Comparison of ENCODE assay signal across 33 cellular contexts in the genomic region with DNA sequence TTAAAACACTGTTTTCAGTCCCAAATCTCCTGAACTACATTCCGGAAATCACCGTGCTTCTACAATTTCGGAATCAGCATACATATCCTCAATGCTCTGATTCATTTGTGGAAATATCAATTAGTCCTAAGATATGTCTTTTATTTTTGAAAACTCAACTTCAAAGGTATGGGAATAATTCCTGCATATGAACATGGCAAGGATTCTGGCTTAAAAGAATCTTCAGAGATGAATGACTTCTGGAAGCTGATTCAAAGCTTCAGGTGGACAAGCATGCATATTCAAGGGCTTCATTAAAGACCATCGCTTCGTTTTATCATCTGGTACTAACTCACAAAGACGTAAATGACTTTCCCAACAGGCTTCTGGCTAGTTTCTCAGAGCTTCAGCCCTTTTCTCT.
"Had no signal": no experiment of that assay in that cellular context is flagged by ENCODE, and none has a peak within 500 bp of the region (broad histone marks: within the 10 kb centered on the region; RNA-seq: fewer than 3 reads in every experiment).

No MANE protein-coding gene starts in this region.

- DNase-seq: activated B cell treated with CpG ODN at 0.5 μM for 24 hours; activated CD4-positive, alpha-beta memory T cell treated with anti-CD3 and anti-CD28 coated beads for 36 hours; activated CD4-positive, alpha-beta memory T cell treated with anti-CD3 and anti-CD28 coated beads, Interleukin-2, amount 10 ng/mL, durations not matched to agents 7 days and 5 days; activated CD4-positive, alpha-beta T cell treated with anti-CD3 and anti-CD28 coated beads for 1 hour; activated CD4-positive, alpha-beta T cell treated with anti-CD3 and anti-CD28 coated beads for 36 hours; activated CD4-positive, alpha-beta T cell treated with anti-CD3 and anti-CD28 coated beads for 4 hours; activated CD4-positive, alpha-beta T cell treated with anti-CD3 and anti-CD28 coated beads for 48 hours; activated CD4-positive, alpha-beta T cell treated with anti-CD3 and anti-CD28 coated beads, Interleukin-2, amount 10 ng/mL, durations not matched to agents 24 days and 14 days; activated CD4-positive, alpha-beta T cell treated with anti-CD3 and anti-CD28 coated beads, Interleukin-2, amount 10 ng/mL, durations not matched to agents 7 days and 5 days; activated CD4-positive, alpha-beta T cell treated with anti-CD3 and anti-CD28 coated beads, Interleukin-2, amount 50 U/mL, for 1 hour; activated CD4-positive, alpha-beta T cell treated with anti-CD3 and anti-CD28 coated beads, Interleukin-2, amount 50 U/mL, for 4 hours; activated CD4-positive, alpha-beta T cell treated with anti-CD3 and anti-CD28 coated beads, Interleukin-2, amount 50 U/mL, for 48 hours; activated CD4-positive, CD25-positive, alpha-beta regulatory T cell; activated CD4-positive, CD25-positive, alpha-beta regulatory T cell treated with anti-CD3 and anti-CD28 coated beads, Interleukin-2, amount 50 U/mL, for 72 hours; activated CD8-positive, alpha-beta memory T cell treated with anti-CD3 and anti-CD28 coated beads for 24 hours; activated CD8-positive, alpha-beta memory T cell treated with anti-CD3 and anti-CD28 coated beads, Interleukin-2, amount 10 ng/mL, durations not matched to agents 7 days and 5 days; activated CD8-positive, alpha-beta memory T cell treated with anti-CD3 and anti-CD28 coated beads, Interleukin-2, amount 50 U/mL, for 4 hours; activated CD8-positive, alpha-beta memory T cell treated with anti-CD3 and anti-CD28 coated beads, Interleukin-2, amount 50 U/mL, for 48 hours; activated CD8-positive, alpha-beta T cell treated with anti-CD3 and anti-CD28 coated beads for 36 hours; activated CD8-positive, alpha-beta T cell treated with anti-CD3 and anti-CD28 coated beads, Interleukin-2, amount 10 ng/mL, durations not matched to agents 7 days and 5 days; T-cell; T-helper 1 cell; T-helper 17 cell; T-helper 2 cell; T-helper 9 cell; T1000; WERI-Rb-1 had no signal

- H3K27ac ChIP-seq: VCaP, WERI-Rb-1 had no signal

- H3K27me3 Mint-ChIP-seq: activated B cell treated with CpG ODN at 0.5 μM for 24 hours; activated CD4-positive, alpha-beta memory T cell treated with anti-CD3 and anti-CD28 coated beads for 36 hours; activated CD4-positive, alpha-beta memory T cell treated with anti-CD3 and anti-CD28 coated beads, Interleukin-2, amount 10 ng/mL, durations not matched to agents 7 days and 5 days; activated CD4-positive, alpha-beta T cell treated with anti-CD3 and anti-CD28 coated beads for 36 hours; activated CD4-positive, alpha-beta T cell treated with anti-CD3 and anti-CD28 coated beads, Interleukin-2, amount 10 ng/mL, durations not matched to agents 24 days and 14 days; activated CD4-positive, alpha-beta T cell treated with anti-CD3 and anti-CD28 coated beads, Interleukin-2, amount 10 ng/mL, durations not matched to agents 7 days and 5 days; activated CD8-positive, alpha-beta memory T cell treated with anti-CD3 and anti-CD28 coated beads, Interleukin-2, amount 10 ng/mL, durations not matched to agents 7 days and 5 days; T-helper 17 cell had no signal

- H3K36me3 ChIP-seq: WERI-Rb-1 had no signal

- FAIRE-seq: TTC549 had no signal

- H3K9me3 Mint-ChIP-seq: activated CD4-positive, alpha-beta memory T cell treated with anti-CD3 and anti-CD28 coated beads, Interleukin-2, amount 10 ng/mL, durations not matched to agents 7 days and 5 days; activated CD4-positive, alpha-beta T cell treated with anti-CD3 and anti-CD28 coated beads, Interleukin-2, amount 10 ng/mL, durations not matched to agents 24 days and 14 days; activated CD4-positive, alpha-beta T cell treated with anti-CD3 and anti-CD28 coated beads, Interleukin-2, amount 10 ng/mL, durations not matched to agents 7 days and 5 days; T-helper 1 cell treated with Interleukin-12 subunit alpha and Interleukin-12 subunit beta and Interleukin-4 antibody, amounts not matched to agents 30 μg/mL and 1 μg/mL, for 36 hours; T-helper 2 cell treated with Interferon-gamma antibody and Interleukin-4, amounts not matched to agents 5 μg/mL and 100 μg/mL, for 36 hours had no signal

- ATAC-seq: activated CD4-positive, alpha-beta T cell treated with anti-CD3 and anti-CD28 coated beads for 36 hours; activated CD4-positive, CD25-positive, alpha-beta regulatory T cell treated with anti-CD3 and anti-CD28 coated beads, Interleukin-2, amount 50 U/mL, for 24 hours; activated CD8-positive, alpha-beta memory T cell treated with anti-CD3 and anti-CD28 coated beads, Interleukin-2, amount 10 ng/mL, durations not matched to agents 7 days and 5 days; activated CD8-positive, alpha-beta T cell treated with anti-CD3 and anti-CD28 coated beads for 36 hours; activated CD8-positive, alpha-beta T cell treated with anti-CD3 and anti-CD28 coated beads, Interleukin-2, amount 10 ng/mL, durations not matched to agents 7 days and 5 days; T-cell; T-helper 17 cell; WTC11 had no signal

- H3K36me3 Mint-ChIP-seq: activated CD4-positive, alpha-beta memory T cell treated with anti-CD3 and anti-CD28 coated beads for 36 hours; activated CD8-positive, alpha-beta memory T cell treated with anti-CD3 and anti-CD28 coated beads, Interleukin-2, amount 10 ng/mL, durations not matched to agents 7 days and 5 days; T-cell had no signal

- H3K4me1 Mint-ChIP-seq: activated B cell treated with CpG ODN at 0.5 μM for 24 hours; activated CD4-positive, alpha-beta memory T cell treated with anti-CD3 and anti-CD28 coated beads, Interleukin-2, amount 10 ng/mL, durations not matched to agents 7 days and 5 days; activated CD4-positive, alpha-beta T cell treated with anti-CD3 and anti-CD28 coated beads for 36 hours; activated CD4-positive, alpha-beta T cell treated with anti-CD3 and anti-CD28 coated beads, Interleukin-2, amount 10 ng/mL, durations not matched to agents 24 days and 14 days; activated CD4-positive, alpha-beta T cell treated with anti-CD3 and anti-CD28 coated beads, Interleukin-2, amount 10 ng/mL, durations not matched to agents 7 days and 5 days; activated CD8-positive, alpha-beta memory T cell treated with anti-CD3 and anti-CD28 coated beads, Interleukin-2, amount 10 ng/mL, durations not matched to agents 7 days and 5 days; T-cell; T-helper 17 cell; WTC11 had no signal

- H3K27ac Mint-ChIP-seq: activated B cell treated with CpG ODN at 0.5 μM for 24 hours; activated CD4-positive, alpha-beta memory T cell treated with anti-CD3 and anti-CD28 coated beads for 36 hours; activated CD4-positive, alpha-beta memory T cell treated with anti-CD3 and anti-CD28 coated beads, Interleukin-2, amount 10 ng/mL, durations not matched to agents 7 days and 5 days; activated CD4-positive, alpha-beta T cell treated with anti-CD3 and anti-CD28 coated beads for 36 hours; activated CD4-positive, alpha-beta T cell treated with anti-CD3 and anti-CD28 coated beads, Interleukin-2, amount 10 ng/mL, durations not matched to agents 24 days and 14 days; activated CD4-positive, alpha-beta T cell treated with anti-CD3 and anti-CD28 coated beads, Interleukin-2, amount 10 ng/mL, durations not matched to agents 7 days and 5 days; activated CD8-positive, alpha-beta memory T cell treated with anti-CD3 and anti-CD28 coated beads, Interleukin-2, amount 10 ng/mL, durations not matched to agents 7 days and 5 days; activated CD8-positive, alpha-beta T cell treated with anti-CD3 and anti-CD28 coated beads for 36 hours; activated CD8-positive, alpha-beta T cell treated with anti-CD3 and anti-CD28 coated beads, Interleukin-2, amount 10 ng/mL, durations not matched to agents 7 days and 5 days; T-cell; T-helper 1 cell treated with Interleukin-12 subunit alpha and Interleukin-12 subunit beta and Interleukin-4 antibody, amounts not matched to agents 30 μg/mL and 1 μg/mL, for 36 hours; T-helper 17 cell; T-helper 2 cell treated with Interferon-gamma antibody and Interleukin-4, amounts not matched to agents 5 μg/mL and 100 μg/mL, for 36 hours; WTC11 had no signal

- H3K4me3 Mint-ChIP-seq: activated B cell treated with CpG ODN at 0.5 μM for 24 hours; activated CD4-positive, alpha-beta memory T cell treated with anti-CD3 and anti-CD28 coated beads for 36 hours; activated CD4-positive, alpha-beta memory T cell treated with anti-CD3 and anti-CD28 coated beads, Interleukin-2, amount 10 ng/mL, durations not matched to agents 7 days and 5 days; activated CD4-positive, alpha-beta T cell treated with anti-CD3 and anti-CD28 coated beads for 36 hours; activated CD4-positive, alpha-beta T cell treated with anti-CD3 and anti-CD28 coated beads, Interleukin-2, amount 10 ng/mL, durations not matched to agents 24 days and 14 days; activated CD4-positive, alpha-beta T cell treated with anti-CD3 and anti-CD28 coated beads, Interleukin-2, amount 10 ng/mL, durations not matched to agents 7 days and 5 days; activated CD8-positive, alpha-beta memory T cell treated with anti-CD3 and anti-CD28 coated beads, Interleukin-2, amount 10 ng/mL, durations not matched to agents 7 days and 5 days; activated CD8-positive, alpha-beta T cell treated with anti-CD3 and anti-CD28 coated beads for 36 hours; activated CD8-positive, alpha-beta T cell treated with anti-CD3 and anti-CD28 coated beads, Interleukin-2, amount 10 ng/mL, durations not matched to agents 7 days and 5 days; T-cell; T-helper 1 cell treated with Interleukin-12 subunit alpha and Interleukin-12 subunit beta and Interleukin-4 antibody, amounts not matched to agents 30 μg/mL and 1 μg/mL, for 36 hours; T-helper 17 cell; T-helper 2 cell treated with Interferon-gamma antibody and Interleukin-4, amounts not matched to agents 5 μg/mL and 100 μg/mL, for 36 hours; WTC11 had no signal
